In genomic region chr12:78293039-78293686, GRCh38 we compare ENCODE assay signal across 12 cellular contexts.
A peak's percentile ranks its signal among the peaks of the same experiment; 100 is the strongest.
DNase-seq lines count a peak whose midpoint lies in the region; ATAC-seq, FAIRE-seq and TF ChIP-seq lines count a peak whose summit lies in the region.
"Had no signal": no experiment of that assay in that cellular context is flagged by ENCODE, and none has a peak within 500 bp of the region (broad histone marks: within the 10 kb centered on the region; RNA-seq: fewer than 3 reads in every experiment).

No MANE protein-coding gene starts in this region.

- intact Hi-C loops in HepG2 (cut with micrococcal nuclease; ENCODE audit: unreplicated experiment): no loop called here

- ATAC-seq in A549: peak; percentile 74 to 89; a peak in 5 of 6 replicates
- peak; percentile 80 for ATAC-seq in HepG2
- no peak for ATAC-seq in HG03025 (IDR thresholded peaks at IDR 0.05; ENCODE audit: low FRiP score, unreplicated experiment)

- no peaks in the 10 kb centered on the region for H4K20me1 ChIP-seq in HepG2 (ENCODE audit: insufficient read depth, low read length)

- no peaks in the 10 kb centered on the region for H3K9me3 ChIP-seq in A549
- H3K9me3 ChIP-seq in HepG2 (ENCODE audit: low read length): no peaks in the 10 kb centered on the region

- H3K36me3 ChIP-seq in HepG2 (replicated peaks in 1 of 2; ENCODE audit: control insufficient read depth in 1 of 2, insufficient read depth in 2 of 2, low read length in 2 of 2): no peaks in the 10 kb centered on the region

- no peak overlapping the region for H2AFZ ChIP-seq in HepG2 (ENCODE audit: low read length)

- TF ChIP-seq POLR2A in A549 (IDR thresholded peaks at IDR 0.05; ENCODE audit: low read length) (no peak), HepG2 (IDR thresholded peaks at IDR 0.05; ENCODE audit: insufficient read depth in 1 of 2, low read depth in 2 of 2, low read length in 2 of 2) (no peak)

- H3K4me1 ChIP-seq in A549 (peaks cover 37% of the 10 kb centered on the region), HepG2 (ENCODE audit: insufficient read depth, low read length) (peaks cover 21% of the 10 kb centered on the region)

- H3K27me3 ChIP-seq in HepG2 (ENCODE audit: control insufficient read depth in 1 of 2, insufficient read depth in 2 of 2, low read length in 2 of 2): no peaks in the 10 kb centered on the region

- TF ChIP-seq CTCF in A549 (IDR thresholded peaks at IDR 0.05) (no peak), cardiac fibroblast (IDR thresholded peaks at IDR 0.05; ENCODE audit: low read depth, low read length) (no peak), HepG2 (CRISPR knock-in tag; IDR thresholded peaks at IDR 0.05) (no peak)

- H3K4me2 ChIP-seq in A549 (peak overlapping the region; percentile 67), HepG2 (ENCODE audit: low read depth, low read length) (no peak overlapping the region; the same call in 1 of the 2 replicates)

- H3K9ac ChIP-seq in HepG2 (ENCODE audit: insufficient read depth, low read depth, low read length): no peak overlapping the region

- no peaks in the 10 kb centered on the region for H3K79me2 ChIP-seq in HepG2 (ENCODE audit: insufficient read depth, low read length)

- no peak overlapping the region for H3K4me3 ChIP-seq in A549
- no peak overlapping the region for H3K4me3 ChIP-seq in cardiac fibroblast (replicated peaks in 1 of 2; ENCODE audit: low read depth in 2 of 2, low read length in 2 of 2)
- H3K4me3 ChIP-seq in HepG2 (replicated peaks in 1 of 3; ENCODE audit: insufficient read depth in 1 of 3, low read depth in 2 of 3, low read length in 3 of 3): no peak overlapping the region

- TF ChIP-seq EP300 in A549 (IDR thresholded peaks at IDR 0.05) (peak in 1 of 2 experiments; percentile 24; a peak in 1 of 5 replicates), HepG2 (IDR thresholded peaks at IDR 0.05; ENCODE audit: low read depth in 2 of 2, low read length in 2 of 2) (no peak), HepG2 (CRISPR knock-in tag; IDR thresholded peaks at IDR 0.05; ENCODE audit: borderline replicate concordance) (no peak)

- FAIRE-seq in A549 (lab: Jason Lieb, UNC): no peak
- FAIRE-seq in HepG2 (lab: Jason Lieb, UNC): no peak
- FAIRE-seq in GM19239 (lab: Jason Lieb, UNC): no peak
- FAIRE-seq: urothelium cell line had no signal

- POLR2A ChIA-PET in A549 (lab: Yijun Ruan, JAX) (no interaction called here), HepG2 (lab: Yijun Ruan, JAX) (no interaction called here)

- WGBS in A549 (ENCODE audit: missing lambda C conversion rate): 2% methylated on average over 1 of the region's 1 CpG
- WGBS in HepG2 (ENCODE audit: low lambda C conversion rate): 0% methylated on average over 1 of the region's 1 CpG

- TF ChIP-seq RAD21 in A549 (conservative IDR thresholded peaks at IDR 0.05 in 1 of 2, IDR thresholded peaks at IDR 0.05 in 1 of 2) (no peak), HepG2 (CRISPR knock-in tag; IDR thresholded peaks at IDR 0.05) (no peak)

- in situ Hi-C loops in HepG2 (cut with HindIII; ENCODE audit: extremely low pct_ligation_motif_present, low pct_unique_long_range_greater_than_20kb): no loop called here

- H3K27ac ChIP-seq in A549: peak overlapping the region; percentile 62 to 73
- H3K27ac ChIP-seq in HepG2 (ENCODE audit: extremely low read length, insufficient read depth, low read length): no peak overlapping the region

- CTCF ChIA-PET in A549 (lab: Yijun Ruan, JAX) (no interaction called here), HepG2 (lab: Yijun Ruan, JAX; ENCODE audit: low intra/inter-chr PET ratio, low total read pairs) (no interaction called here)

- no TSS peak for BruUV-seq in HepG2 (replicated peaks; lab: Mats Ljungman, UMichigan)

- DNase-seq in A549 (ENCODE audit: low read depth in 1 of 2, low spot score in 1 of 2) (peak in 1 of 2 experiments; percentile 87), HS-5 (ENCODE audit: low read depth) (peak; percentile 39), cardiac fibroblast (ENCODE audit: low read depth in 2 of 2) (peak; percentile 3 to 67), HepG2 (ENCODE audit: low spot score) (peak; percentile 36), NCI-H2081 treated with DMSO at 0.1 percent for 48 hours (lab: John Stamatoyannopoulos, UW) (no peak), DMS114 treated with DMSO at 0.1 percent for 48 hours (lab: John Stamatoyannopoulos, UW; ENCODE audit: unreplicated experiment) (no peak), GM19239 (ENCODE audit: insufficient read length, low spot score) (no peak)
- DNase-seq: endodermal cell; GOT3; stimulated activated CD4-positive, alpha-beta T cell treated with anti-CD3 and anti-CD28 coated beads, Interleukin-1b, Interleukin-23, amount 100 ng/mL, for 48 hours had no signal

TF ChIP-seq in A549, 52 proteins besides CTCF, POLR2A, EP300 and RAD21:
- TF ChIP-seq FOSL2 (IDR thresholded peaks at IDR 0.05) (0 out of 2 replicates have a peak, but pooled peaks have one; percentile 34), FOSL2 (CRISPR knock-in tag; IDR thresholded peaks at IDR 0.05) (peak; percentile 73), CEBPB (IDR thresholded peaks at IDR 0.05) (peak; percentile 46 to 49; a peak in 2 of 4 replicates), JUNB (IDR thresholded peaks at IDR 0.05) (peak; percentile 54; the same call in 1 of the 2 replicates), BCL3 (IDR thresholded peaks at IDR 0.05) (0 out of 3 replicates have a peak, but pooled peaks have one; percentile 31), PBX3 (IDR thresholded peaks at IDR 0.05) (no peak)

TF ChIP-seq in HepG2, 621 proteins besides CTCF, POLR2A, EP300 and RAD21 (continues in another document):
- TF ChIP-seq ZNF276 (CRISPR knock-in tag; IDR thresholded peaks at IDR 0.05; ENCODE audit: low read depth) (no peak), ZBTB20 (CRISPR knock-in tag; IDR thresholded peaks at IDR 0.05; ENCODE audit: borderline replicate concordance, low read depth) (no peak), ZBTB3 (CRISPR knock-in tag; IDR thresholded peaks at IDR 0.05; ENCODE audit: borderline replicate concordance, low read depth) (no peak), TEAD3 (CRISPR knock-in tag; optimal IDR thresholded peaks at IDR 0.05; ENCODE audit: borderline replicate concordance) (peak; percentile 11), FOXK2 (IDR thresholded peaks at IDR 0.05) (no peak), FOXK1 (CRISPR knock-in tag; IDR thresholded peaks at IDR 0.05; ENCODE audit: borderline replicate concordance, low read depth) (no peak), TERF1 (CRISPR knock-in tag; IDR thresholded peaks at IDR 0.05) (no peak), ISX (CRISPR knock-in tag; conservative IDR thresholded peaks at IDR 0.05) (no peak), CAMTA2 (CRISPR knock-in tag; IDR thresholded peaks at IDR 0.05; ENCODE audit: borderline replicate concordance) (no peak), MLLT10 (CRISPR knock-in tag; IDR thresholded peaks at IDR 0.05) (no peak), THAP11 (CRISPR knock-in tag; IDR thresholded peaks at IDR 0.05) (no peak), ZNF839 (CRISPR knock-in tag; IDR thresholded peaks at IDR 0.05; ENCODE audit: borderline replicate concordance) (no peak), ZNF619 (CRISPR knock-in tag; IDR thresholded peaks at IDR 0.05) (no peak), ARID3A (IDR thresholded peaks at IDR 0.05; ENCODE audit: low read depth, low read length) (0 out of 2 replicates have a peak, but pooled peaks have one; percentile 12), PPARG (CRISPR knock-in tag; conservative IDR thresholded peaks at IDR 0.05) (peak; percentile 65; the same call in 1 of the 2 replicates), ZNF34 (CRISPR knock-in tag; IDR thresholded peaks at IDR 0.05; ENCODE audit: borderline replicate concordance) (no peak), HNF4G (IDR thresholded peaks at IDR 0.05; ENCODE audit: borderline replicate concordance, low read depth, low read length) (peak; percentile 17; the same call in 1 of the 2 replicates), HNF4G (CRISPR knock-in tag; IDR thresholded peaks at IDR 0.05; ENCODE audit: borderline replicate concordance, low read depth) (no peak), RCOR2 (CRISPR knock-in tag; IDR thresholded peaks at IDR 0.05) (no peak)

Comparison
In these comparisons a context has a peak if more than half of its experiments do, and no peak if none do; other contexts are left out.
1. DNase-seq: peak in HS-5 (single experiment), cardiac fibroblast (2 of 2) and HepG2 (single experiment); none in NCI-H2081 treated with DMSO at 0.1 percent for 48 hours (single experiment), DMS114 treated with DMSO at 0.1 percent for 48 hours (single experiment) and GM19239 (single experiment).
2. Of the 38 proteins assayed by ChIP-seq in both HepG2 and A549: peak only in HepG2: none; only in A549: BCL3, CEBPB, FOSL2 and JUNB; in both: none; in neither: 33; mixed calls (peak in some experiments, not most) for 1.